Comparison of ENCODE assay signal across 31 cellular contexts in the genomic region with DNA sequence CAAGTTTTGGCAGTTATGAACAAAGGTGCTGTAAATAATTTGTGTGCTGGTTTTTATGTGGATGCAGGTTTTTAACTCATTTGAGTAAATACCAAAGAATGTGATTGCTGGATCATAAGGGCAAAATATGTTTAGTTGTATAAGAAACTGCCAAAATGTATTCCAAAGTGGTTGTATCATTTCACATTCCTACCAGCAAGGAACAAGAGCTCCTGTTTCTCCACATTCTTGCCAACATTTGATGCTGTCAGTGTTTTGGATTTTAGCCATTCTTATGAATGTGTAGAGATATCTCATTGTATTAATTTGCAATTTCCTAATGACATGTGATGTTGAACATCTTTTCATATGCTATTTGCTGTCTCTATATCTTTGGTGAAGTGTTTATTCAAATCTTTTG.
"Had no signal": no experiment of that assay in that cellular context is flagged by ENCODE, and none has a peak within 500 bp of the region (broad histone marks: within the 10 kb centered on the region; RNA-seq: fewer than 3 reads in every experiment).

No MANE protein-coding gene starts in this region.

- H3K4me3 ChIP-seq: cardiac muscle cell had no signal

- H3K36me3 ChIP-seq: brain microvascular endothelial cell, cardiac muscle cell, WERI-Rb-1 had no signal

- H3K27ac ChIP-seq: brain microvascular endothelial cell, cardiac muscle cell, WERI-Rb-1 had no signal

- ATAC-seq: activated CD8-positive, alpha-beta memory T cell treated with anti-CD3 and anti-CD28 coated beads, Interleukin-2, amount 10 ng/mL, durations not matched to agents 7 days and 5 days; activated naive CD8-positive, alpha-beta T cell treated with anti-CD3 and anti-CD28 coated beads, Interleukin-2, amount 50 U/mL, for 24 hours; PC-3 had no signal

- H3K27me3 ChIP-seq: brain microvascular endothelial cell, cardiac muscle cell had no signal

- DNase-seq: activated CD4-positive, alpha-beta memory T cell treated with anti-CD3 and anti-CD28 coated beads, Interleukin-2, amount 10 ng/mL, durations not matched to agents 7 days and 5 days; activated CD4-positive, alpha-beta T cell treated with anti-CD3 and anti-CD28 coated beads for 1 hour; activated CD4-positive, alpha-beta T cell treated with anti-CD3 and anti-CD28 coated beads for 48 hours; activated CD4-positive, CD25-positive, alpha-beta regulatory T cell; activated CD8-positive, alpha-beta memory T cell treated with anti-CD3 and anti-CD28 coated beads for 24 hours; activated CD8-positive, alpha-beta memory T cell treated with anti-CD3 and anti-CD28 coated beads, Interleukin-2, amount 10 ng/mL, durations not matched to agents 7 days and 5 days; activated CD8-positive, alpha-beta memory T cell treated with anti-CD3 and anti-CD28 coated beads, Interleukin-2, amount 50 U/mL, for 48 hours; activated effector memory CD4-positive, alpha-beta T cell treated with Interleukin-2 at 50 U/mL for 16 hours; activated naive CD4-positive, alpha-beta T cell treated with anti-CD3 and anti-CD28 coated beads, Interleukin-2, amount 10 ng/mL, durations not matched to agents 7 days and 5 days; activated naive CD8-positive, alpha-beta T cell treated with anti-CD3 and anti-CD28 coated beads, Interleukin-2, amount 50 U/mL, for 24 hours; activated T-cell treated with anti-CD3 and anti-CD28 coated beads, Interleukin-2, amount 50 U/mL, for 48 hours; anterior cingulate cortex; brain microvascular endothelial cell; Karpas-422; NCI-H1048; NCI-H1105 treated with DMSO at 0.1 percent for 48 hours; NCI-H1436; NCI-H1694; NCI-H1930; NCI-H2081 treated with DMSO at 0.1 percent for 48 hours; NCI-H345; NCI-H524 treated with DMSO at 0.1 percent for 48 hours; NK-92 treated with Interleukin-12 subunit alpha and Interleukin-12 subunit beta, amount 100 ng/mL, for 24 hours; PC-3; Right ventricle myocardium superior; SW 1271; T-helper 1 cell; T-helper 2 cell; T-helper 9 cell; WERI-Rb-1 had no signal
